ENCODE assay signal across 23 cellular contexts in genomic region chr15:38040615-38041014, GRCh38.
"Had no signal": no experiment of that assay in that cellular context is flagged by ENCODE, and none has a peak within 500 bp of the region (broad histone marks: within the 10 kb centered on the region; RNA-seq: fewer than 3 reads in every experiment).

No MANE protein-coding gene starts in this region.

- H3K9me3 ChIP-seq: heart right ventricle, left lung, prostate gland, right atrium auricular region, spleen, thoracic aorta, tibial nerve, upper lobe of left lung, uterus had no signal

- ATAC-seq: heart right ventricle; left cardiac atrium; left lung; naive thymus-derived CD8-positive, alpha-beta T cell; sciatic nerve; stimulated activated memory B cell treated with anti-CD40 and anti-IgM and Interleukin-4, amounts not matched to agents 10 μg/mL and 1 μg/mL and 100 μg/mL, for 72 hours had no signal

- H3K27ac ChIP-seq: dorsolateral prefrontal cortex, foreskin keratinocyte, heart right ventricle, left lung, prostate gland, right atrium auricular region, spleen, thoracic aorta, tibial nerve, upper lobe of left lung, uterus had no signal

- H3K27me3 ChIP-seq: dorsolateral prefrontal cortex, foreskin keratinocyte, heart right ventricle, left lung, right atrium auricular region, tibial nerve, upper lobe of left lung, uterus had no signal

- H3K36me3 ChIP-seq: heart right ventricle, left lung, prostate gland, right atrium auricular region, spleen, thoracic aorta, tibial nerve, upper lobe of left lung, uterus had no signal

- H3K4me1 ChIP-seq: prostate gland, uterus had no signal

- DNase-seq: dorsolateral prefrontal cortex; effector CD4-positive, alpha-beta T cell; foreskin keratinocyte; glutamatergic neuron; heart right ventricle; hippocampal formation; left cardiac atrium; left lung; mesendoderm; midbrain; naive thymus-derived CD8-positive, alpha-beta T cell; nephron progenitor cell; nucleus accumbens; spleen; stimulated activated CD4-positive, alpha-beta T cell treated with anti-CD3 and anti-CD28 coated beads, Interleukin-4, amount 100 ng/mL, for 4 hours; upper lobe of left lung; uterus had no signal

- H3K4me3 ChIP-seq: dorsolateral prefrontal cortex, heart right ventricle, left lung, prostate gland, right atrium auricular region, spleen, thoracic aorta, tibial nerve, upper lobe of left lung, uterus had no signal
